In the genomic region with DNA sequence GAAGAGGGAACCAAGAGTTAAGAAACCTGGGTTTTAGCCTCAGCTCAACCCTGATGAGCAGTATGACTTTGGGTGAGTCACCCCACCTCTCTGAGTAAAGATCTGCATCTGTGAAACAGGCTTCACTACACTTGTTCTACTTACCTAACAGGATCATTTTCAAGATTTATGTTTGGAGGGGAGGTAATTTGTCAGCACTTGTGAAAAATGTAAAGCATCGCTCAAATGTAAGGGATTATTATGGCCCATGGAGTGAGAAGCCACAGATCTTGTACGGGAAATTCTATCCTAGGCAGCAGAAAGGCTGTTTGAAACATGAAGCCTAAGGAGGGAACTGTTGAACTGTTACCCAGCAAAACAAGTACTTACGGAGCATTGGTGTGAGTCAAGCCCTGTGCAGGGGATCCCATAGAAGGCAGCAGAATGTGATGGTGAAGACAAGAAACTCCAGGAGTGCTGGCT, we compare ENCODE assay signal across 1 cellular context.
TF ChIP-seq lines count a peak whose summit lies in the region.

No MANE protein-coding gene starts in this region.

TF ChIP-seq in HEK293, 187 proteins besides CTCF, POLR2A, EP300 and RAD21 (continued from another document and continues in another):
- TF ChIP-seq, protein P1, sequence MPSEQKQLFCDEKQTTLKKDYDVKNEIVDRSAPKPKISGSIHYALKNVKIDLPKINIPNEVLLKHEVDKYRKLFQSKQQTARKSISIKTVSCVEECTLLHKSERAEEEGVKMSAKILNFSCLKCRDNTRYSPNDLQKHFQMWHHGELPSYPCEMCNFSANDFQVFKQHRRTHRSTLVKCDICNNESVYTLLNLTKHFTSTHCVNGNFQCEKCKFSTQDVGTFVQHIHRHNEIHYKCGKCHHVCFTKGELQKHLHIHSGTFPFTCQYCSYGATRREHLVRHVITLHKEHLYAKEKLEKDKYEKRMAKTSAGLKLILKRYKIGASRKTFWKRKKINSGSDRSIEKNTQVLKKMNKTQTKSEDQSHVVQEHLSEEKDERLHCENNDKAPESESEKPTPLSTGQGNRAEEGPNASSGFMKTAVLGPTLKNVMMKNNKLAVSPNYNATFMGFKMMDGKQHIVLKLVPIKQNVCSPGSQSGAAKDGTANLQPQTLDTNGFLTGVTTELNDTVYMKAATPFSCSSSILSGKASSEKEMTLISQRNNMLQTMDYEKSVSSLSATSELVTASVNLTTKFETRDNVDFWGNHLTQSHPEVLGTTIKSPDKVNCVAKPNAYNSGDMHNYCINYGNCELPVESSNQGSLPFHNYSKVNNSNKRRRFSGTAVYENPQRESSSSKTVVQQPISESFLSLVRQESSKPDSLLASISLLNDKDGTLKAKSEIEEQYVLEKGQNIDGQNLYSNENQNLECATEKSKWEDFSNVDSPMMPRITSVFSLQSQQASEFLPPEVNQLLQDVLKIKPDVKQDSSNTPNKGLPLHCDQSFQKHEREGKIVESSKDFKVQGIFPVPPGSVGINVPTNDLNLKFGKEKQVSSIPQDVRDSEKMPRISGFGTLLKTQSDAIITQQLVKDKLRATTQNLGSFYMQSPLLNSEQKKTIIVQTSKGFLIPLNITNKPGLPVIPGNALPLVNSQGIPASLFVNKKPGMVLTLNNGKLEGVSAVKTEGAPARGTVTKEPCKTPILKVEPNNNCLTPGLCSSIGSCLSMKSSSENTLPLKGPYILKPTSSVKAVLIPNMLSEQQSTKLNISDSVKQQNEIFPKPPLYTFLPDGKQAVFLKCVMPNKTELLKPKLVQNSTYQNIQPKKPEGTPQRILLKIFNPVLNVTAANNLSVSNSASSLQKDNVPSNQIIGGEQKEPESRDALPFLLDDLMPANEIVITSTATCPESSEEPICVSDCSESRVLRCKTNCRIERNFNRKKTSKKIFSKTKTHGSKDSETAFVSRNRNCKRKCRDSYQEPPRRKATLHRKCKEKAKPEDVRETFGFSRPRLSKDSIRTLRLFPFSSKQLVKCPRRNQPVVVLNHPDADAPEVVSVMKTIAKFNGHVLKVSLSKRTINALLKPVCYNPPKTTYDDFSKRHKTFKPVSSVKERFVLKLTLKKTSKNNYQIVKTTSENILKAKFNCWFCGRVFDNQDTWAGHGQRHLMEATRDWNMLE (tag by site-specific recombination; conservative IDR thresholded peaks at IDR 0.05; ENCODE audit: low read depth), result no peak
- TF ChIP-seq, protein P2, sequence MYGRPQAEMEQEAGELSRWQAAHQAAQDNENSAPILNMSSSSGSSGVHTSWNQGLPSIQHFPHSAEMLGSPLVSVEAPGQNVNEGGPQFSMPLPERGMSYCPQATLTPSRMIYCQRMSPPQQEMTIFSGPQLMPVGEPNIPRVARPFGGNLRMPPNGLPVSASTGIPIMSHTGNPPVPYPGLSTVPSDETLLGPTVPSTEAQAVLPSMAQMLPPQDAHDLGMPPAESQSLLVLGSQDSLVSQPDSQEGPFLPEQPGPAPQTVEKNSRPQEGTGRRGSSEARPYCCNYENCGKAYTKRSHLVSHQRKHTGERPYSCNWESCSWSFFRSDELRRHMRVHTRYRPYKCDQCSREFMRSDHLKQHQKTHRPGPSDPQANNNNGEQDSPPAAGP (tag by site-specific recombination; IDR thresholded peaks at IDR 0.05), result 0 out of 2 replicates have a peak, but pooled peaks have one; percentile 15
- TF ChIP-seq ZNF792 (tag by site-specific recombination; IDR thresholded peaks at IDR 0.05) (no peak), GLIS1 (tag by site-specific recombination; IDR thresholded peaks at IDR 0.05) (peak; percentile 91), KLF7 (tag by site-specific recombination; IDR thresholded peaks at IDR 0.05; ENCODE audit: borderline replicate concordance) (no peak), ZEB2 (tag by site-specific recombination; IDR thresholded peaks at IDR 0.05) (no peak), ZNF596 (tag by site-specific recombination; IDR thresholded peaks at IDR 0.05) (no peak), SCRT2 (tag by site-specific recombination; IDR thresholded peaks at IDR 0.05) (peak; percentile 96), ZNF169 (tag by site-specific recombination; IDR thresholded peaks at IDR 0.05) (no peak), GLI2 (tag by site-specific recombination; IDR thresholded peaks at IDR 0.05; ENCODE audit: borderline replicate concordance, low read depth) (no peak; the same call in 1 of the 2 replicates), OVOL3 (tag by site-specific recombination; IDR thresholded peaks at IDR 0.05) (no peak), ZSCAN30 (tag by site-specific recombination; IDR thresholded peaks at IDR 0.05) (no peak), ZNF623 (tag by site-specific recombination; IDR thresholded peaks at IDR 0.05) (no peak), KLF16 (tag by site-specific recombination; IDR thresholded peaks at IDR 0.05) (no peak), MEIS1 (CRISPR knock-in tag; IDR thresholded peaks at IDR 0.05; ENCODE audit: borderline replicate concordance) (no peak), ZNF600 (tag by site-specific recombination; IDR thresholded peaks at IDR 0.05) (peak; percentile 71), ZNF514 (tag by site-specific recombination; IDR thresholded peaks at IDR 0.05) (no peak), ZNF521 (tag by site-specific recombination; IDR thresholded peaks at IDR 0.05) (no peak), ZNF140 (tag by site-specific recombination; IDR thresholded peaks at IDR 0.05) (no peak), ZNF677 (tag by site-specific recombination; IDR thresholded peaks at IDR 0.05) (no peak), ZNF768 (tag by site-specific recombination; IDR thresholded peaks at IDR 0.05) (no peak), ZNF19 (tag by site-specific recombination; IDR thresholded peaks at IDR 0.05; ENCODE audit: low read depth) (no peak), RBAK (tag by site-specific recombination; IDR thresholded peaks at IDR 0.05) (no peak), ZNF184 (tag by site-specific recombination; IDR thresholded peaks at IDR 0.05) (no peak), FEZF1 (tag by site-specific recombination; IDR thresholded peaks at IDR 0.05) (peak; percentile 85), BCL11A (tag by site-specific recombination; IDR thresholded peaks at IDR 0.05; ENCODE audit: low read depth) (no peak), ZNF16 (tag by site-specific recombination; IDR thresholded peaks at IDR 0.05; ENCODE audit: low read depth) (no peak), ZNF324 (tag by site-specific recombination; IDR thresholded peaks at IDR 0.05) (no peak), ZNF121 (tag by site-specific recombination; IDR thresholded peaks at IDR 0.05) (no peak), ZBTB17 (tag by site-specific recombination; IDR thresholded peaks at IDR 0.05) (peak; percentile 71)
- TF ChIP-seq, protein P3, sequence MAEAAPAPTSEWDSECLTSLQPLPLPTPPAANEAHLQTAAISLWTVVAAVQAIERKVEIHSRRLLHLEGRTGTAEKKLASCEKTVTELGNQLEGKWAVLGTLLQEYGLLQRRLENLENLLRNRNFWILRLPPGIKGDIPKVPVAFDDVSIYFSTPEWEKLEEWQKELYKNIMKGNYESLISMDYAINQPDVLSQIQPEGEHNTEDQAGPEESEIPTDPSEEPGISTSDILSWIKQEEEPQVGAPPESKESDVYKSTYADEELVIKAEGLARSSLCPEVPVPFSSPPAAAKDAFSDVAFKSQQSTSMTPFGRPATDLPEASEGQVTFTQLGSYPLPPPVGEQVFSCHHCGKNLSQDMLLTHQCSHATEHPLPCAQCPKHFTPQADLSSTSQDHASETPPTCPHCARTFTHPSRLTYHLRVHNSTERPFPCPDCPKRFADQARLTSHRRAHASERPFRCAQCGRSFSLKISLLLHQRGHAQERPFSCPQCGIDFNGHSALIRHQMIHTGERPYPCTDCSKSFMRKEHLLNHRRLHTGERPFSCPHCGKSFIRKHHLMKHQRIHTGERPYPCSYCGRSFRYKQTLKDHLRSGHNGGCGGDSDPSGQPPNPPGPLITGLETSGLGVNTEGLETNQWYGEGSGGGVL (tag by site-specific recombination; IDR thresholded peaks at IDR 0.05), result no peak
- TF ChIP-seq, protein P4, sequence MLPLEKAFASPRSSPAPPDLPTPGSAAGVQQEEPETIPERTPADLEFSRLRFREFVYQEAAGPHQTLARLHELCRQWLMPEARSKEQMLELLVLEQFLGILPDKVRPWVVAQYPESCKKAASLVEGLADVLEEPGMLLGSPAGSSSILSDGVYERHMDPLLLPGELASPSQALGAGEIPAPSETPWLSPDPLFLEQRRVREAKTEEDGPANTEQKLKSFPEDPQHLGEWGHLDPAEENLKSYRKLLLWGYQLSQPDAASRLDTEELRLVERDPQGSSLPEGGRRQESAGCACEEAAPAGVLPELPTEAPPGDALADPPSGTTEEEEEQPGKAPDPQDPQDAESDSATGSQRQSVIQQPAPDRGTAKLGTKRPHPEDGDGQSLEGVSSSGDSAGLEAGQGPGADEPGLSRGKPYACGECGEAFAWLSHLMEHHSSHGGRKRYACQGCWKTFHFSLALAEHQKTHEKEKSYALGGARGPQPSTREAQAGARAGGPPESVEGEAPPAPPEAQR (tag by site-specific recombination; IDR thresholded peaks at IDR 0.05), result no peak
- TF ChIP-seq, protein P5, sequence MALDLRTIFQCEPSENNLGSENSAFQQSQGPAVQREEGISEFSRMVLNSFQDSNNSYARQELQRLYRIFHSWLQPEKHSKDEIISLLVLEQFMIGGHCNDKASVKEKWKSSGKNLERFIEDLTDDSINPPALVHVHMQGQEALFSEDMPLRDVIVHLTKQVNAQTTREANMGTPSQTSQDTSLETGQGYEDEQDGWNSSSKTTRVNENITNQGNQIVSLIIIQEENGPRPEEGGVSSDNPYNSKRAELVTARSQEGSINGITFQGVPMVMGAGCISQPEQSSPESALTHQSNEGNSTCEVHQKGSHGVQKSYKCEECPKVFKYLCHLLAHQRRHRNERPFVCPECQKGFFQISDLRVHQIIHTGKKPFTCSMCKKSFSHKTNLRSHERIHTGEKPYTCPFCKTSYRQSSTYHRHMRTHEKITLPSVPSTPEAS (tag by site-specific recombination; IDR thresholded peaks at IDR 0.05), result no peak
- TF ChIP-seq, protein P6, sequence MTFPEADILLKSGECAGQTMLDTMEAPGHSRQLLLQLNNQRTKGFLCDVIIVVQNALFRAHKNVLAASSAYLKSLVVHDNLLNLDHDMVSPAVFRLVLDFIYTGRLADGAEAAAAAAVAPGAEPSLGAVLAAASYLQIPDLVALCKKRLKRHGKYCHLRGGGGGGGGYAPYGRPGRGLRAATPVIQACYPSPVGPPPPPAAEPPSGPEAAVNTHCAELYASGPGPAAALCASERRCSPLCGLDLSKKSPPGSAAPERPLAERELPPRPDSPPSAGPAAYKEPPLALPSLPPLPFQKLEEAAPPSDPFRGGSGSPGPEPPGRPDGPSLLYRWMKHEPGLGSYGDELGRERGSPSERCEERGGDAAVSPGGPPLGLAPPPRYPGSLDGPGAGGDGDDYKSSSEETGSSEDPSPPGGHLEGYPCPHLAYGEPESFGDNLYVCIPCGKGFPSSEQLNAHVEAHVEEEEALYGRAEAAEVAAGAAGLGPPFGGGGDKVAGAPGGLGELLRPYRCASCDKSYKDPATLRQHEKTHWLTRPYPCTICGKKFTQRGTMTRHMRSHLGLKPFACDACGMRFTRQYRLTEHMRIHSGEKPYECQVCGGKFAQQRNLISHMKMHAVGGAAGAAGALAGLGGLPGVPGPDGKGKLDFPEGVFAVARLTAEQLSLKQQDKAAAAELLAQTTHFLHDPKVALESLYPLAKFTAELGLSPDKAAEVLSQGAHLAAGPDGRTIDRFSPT (tag by site-specific recombination; IDR thresholded peaks at IDR 0.05), result no peak
- TF ChIP-seq, protein P7, sequence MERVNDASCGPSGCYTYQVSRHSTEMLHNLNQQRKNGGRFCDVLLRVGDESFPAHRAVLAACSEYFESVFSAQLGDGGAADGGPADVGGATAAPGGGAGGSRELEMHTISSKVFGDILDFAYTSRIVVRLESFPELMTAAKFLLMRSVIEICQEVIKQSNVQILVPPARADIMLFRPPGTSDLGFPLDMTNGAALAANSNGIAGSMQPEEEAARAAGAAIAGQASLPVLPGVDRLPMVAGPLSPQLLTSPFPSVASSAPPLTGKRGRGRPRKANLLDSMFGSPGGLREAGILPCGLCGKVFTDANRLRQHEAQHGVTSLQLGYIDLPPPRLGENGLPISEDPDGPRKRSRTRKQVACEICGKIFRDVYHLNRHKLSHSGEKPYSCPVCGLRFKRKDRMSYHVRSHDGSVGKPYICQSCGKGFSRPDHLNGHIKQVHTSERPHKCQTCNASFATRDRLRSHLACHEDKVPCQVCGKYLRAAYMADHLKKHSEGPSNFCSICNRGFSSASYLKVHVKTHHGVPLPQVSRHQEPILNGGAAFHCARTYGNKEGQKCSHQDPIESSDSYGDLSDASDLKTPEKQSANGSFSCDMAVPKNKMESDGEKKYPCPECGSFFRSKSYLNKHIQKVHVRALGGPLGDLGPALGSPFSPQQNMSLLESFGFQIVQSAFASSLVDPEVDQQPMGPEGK (tag by site-specific recombination; IDR thresholded peaks at IDR 0.05), result no peak
- TF ChIP-seq, protein P8, sequence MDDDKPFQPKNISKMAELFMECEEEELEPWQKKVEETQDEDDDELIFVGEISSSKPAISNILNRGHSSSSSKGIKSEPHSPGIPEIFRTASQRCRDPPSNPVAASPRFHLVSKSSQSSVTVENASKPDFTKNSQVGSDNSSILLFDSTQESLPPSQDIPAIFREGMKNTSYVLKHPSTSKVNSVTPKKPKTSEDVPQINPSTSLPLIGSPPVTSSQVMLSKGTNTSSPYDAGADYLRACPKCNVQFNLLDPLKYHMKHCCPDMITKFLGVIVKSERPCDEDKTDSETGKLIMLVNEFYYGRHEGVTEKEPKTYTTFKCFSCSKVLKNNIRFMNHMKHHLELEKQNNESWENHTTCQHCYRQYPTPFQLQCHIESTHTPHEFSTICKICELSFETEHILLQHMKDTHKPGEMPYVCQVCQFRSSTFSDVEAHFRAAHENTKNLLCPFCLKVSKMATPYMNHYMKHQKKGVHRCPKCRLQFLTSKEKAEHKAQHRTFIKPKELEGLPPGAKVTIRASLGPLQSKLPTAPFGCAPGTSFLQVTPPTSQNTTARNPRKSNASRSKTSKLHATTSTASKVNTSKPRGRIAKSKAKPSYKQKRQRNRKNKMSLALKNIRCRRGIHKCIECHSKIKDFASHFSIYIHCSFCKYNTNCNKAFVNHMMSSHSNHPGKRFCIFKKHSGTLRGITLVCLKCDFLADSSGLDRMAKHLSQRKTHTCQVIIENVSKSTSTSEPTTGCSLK (tag by site-specific recombination; IDR thresholded peaks at IDR 0.05), result no peak
- TF ChIP-seq, protein P9, sequence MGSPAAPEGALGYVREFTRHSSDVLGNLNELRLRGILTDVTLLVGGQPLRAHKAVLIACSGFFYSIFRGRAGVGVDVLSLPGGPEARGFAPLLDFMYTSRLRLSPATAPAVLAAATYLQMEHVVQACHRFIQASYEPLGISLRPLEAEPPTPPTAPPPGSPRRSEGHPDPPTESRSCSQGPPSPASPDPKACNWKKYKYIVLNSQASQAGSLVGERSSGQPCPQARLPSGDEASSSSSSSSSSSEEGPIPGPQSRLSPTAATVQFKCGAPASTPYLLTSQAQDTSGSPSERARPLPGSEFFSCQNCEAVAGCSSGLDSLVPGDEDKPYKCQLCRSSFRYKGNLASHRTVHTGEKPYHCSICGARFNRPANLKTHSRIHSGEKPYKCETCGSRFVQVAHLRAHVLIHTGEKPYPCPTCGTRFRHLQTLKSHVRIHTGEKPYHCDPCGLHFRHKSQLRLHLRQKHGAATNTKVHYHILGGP (tag by site-specific recombination; IDR thresholded peaks at IDR 0.05), result no peak
- TF ChIP-seq, protein P10, sequence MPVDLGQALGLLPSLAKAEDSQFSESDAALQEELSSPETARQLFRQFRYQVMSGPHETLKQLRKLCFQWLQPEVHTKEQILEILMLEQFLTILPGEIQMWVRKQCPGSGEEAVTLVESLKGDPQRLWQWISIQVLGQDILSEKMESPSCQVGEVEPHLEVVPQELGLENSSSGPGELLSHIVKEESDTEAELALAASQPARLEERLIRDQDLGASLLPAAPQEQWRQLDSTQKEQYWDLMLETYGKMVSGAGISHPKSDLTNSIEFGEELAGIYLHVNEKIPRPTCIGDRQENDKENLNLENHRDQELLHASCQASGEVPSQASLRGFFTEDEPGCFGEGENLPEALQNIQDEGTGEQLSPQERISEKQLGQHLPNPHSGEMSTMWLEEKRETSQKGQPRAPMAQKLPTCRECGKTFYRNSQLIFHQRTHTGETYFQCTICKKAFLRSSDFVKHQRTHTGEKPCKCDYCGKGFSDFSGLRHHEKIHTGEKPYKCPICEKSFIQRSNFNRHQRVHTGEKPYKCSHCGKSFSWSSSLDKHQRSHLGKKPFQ (tag by site-specific recombination; IDR thresholded peaks at IDR 0.05), result peak; percentile 71
